In the genomic region with DNA sequence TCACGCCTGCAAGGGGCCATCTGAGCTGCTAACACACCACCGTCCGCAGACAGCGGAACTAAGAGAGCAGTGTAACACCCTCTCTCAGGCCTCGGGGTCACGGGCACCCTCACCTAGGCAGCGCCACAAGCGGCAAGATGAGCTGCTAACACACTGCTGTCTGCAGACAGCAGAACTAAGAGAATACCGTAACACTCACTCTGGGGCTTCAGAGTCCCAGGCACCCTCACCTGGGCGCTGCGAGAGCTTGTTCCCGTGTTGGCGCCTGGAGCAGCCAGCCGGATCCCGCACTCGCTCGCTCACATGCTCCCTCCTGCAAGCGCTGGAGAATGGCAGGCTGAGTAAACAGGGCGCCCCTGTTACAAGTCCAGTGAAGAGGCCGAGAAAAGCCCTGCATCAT, we compare ENCODE assay signal across 33 cellular contexts.
DNase-seq lines count a peak whose midpoint lies in the region; ATAC-seq, FAIRE-seq and TF ChIP-seq lines count a peak whose summit lies in the region.
"Had no signal": no experiment of that assay in that cellular context is flagged by ENCODE, and none has a peak within 500 bp of the region (broad histone marks: within the 10 kb centered on the region; RNA-seq: fewer than 3 reads in every experiment).

No MANE protein-coding gene starts in this region.

- no peaks in the 10 kb centered on the region for H3K9me1 ChIP-seq in keratinocyte (ENCODE audit: control insufficient read depth, extremely low read depth, insufficient read depth, low read length)

- H3K4me3 ChIP-seq in keratinocyte (ENCODE audit: control insufficient read depth in 2 of 3, extremely low read depth in 1 of 3, insufficient read depth in 2 of 3, low read depth in 1 of 3, low read length in 3 of 3), result peak overlapping the region in 2 of 3 experiments; percentile 0 to 48
- no peak overlapping the region for H3K4me3 ChIP-seq in thyroid gland (replicated peaks in 1 of 3)
- H3K4me3 ChIP-seq: BLaER1, GM12878, right lobe of liver, SJCRH30, spleen had no signal

- no peaks in the 10 kb centered on the region for H3K9me3 Mint-ChIP-seq in endothelial cell (ENCODE audit: unreplicated experiment)
- H3K9me3 Mint-ChIP-seq: activated naive CD8-positive, alpha-beta T cell treated with anti-CD3 and anti-CD28 coated beads for 36 hours; stimulated activated naive CD8-positive, alpha-beta T cell treated with anti-CD3 and anti-CD28 coated beads, Interleukin-15, Interleukin-2, amounts not matched to agents 100 ng/mL and 50 ng/mL, for 24 hours had no signal

- H3K27me3 ChIP-seq in keratinocyte (ENCODE audit: control insufficient read depth, extremely low read depth, insufficient read depth, low read length), result no peaks in the 10 kb centered on the region
- H3K27me3 ChIP-seq in thyroid gland, result no peaks in the 10 kb centered on the region
- H3K27me3 ChIP-seq: BLaER1, neutrophil, right lobe of liver, SJCRH30, spleen had no signal

- H3K27me3 Mint-ChIP-seq in endothelial cell (ENCODE audit: unreplicated experiment), result peaks cover 2% of the 10 kb centered on the region
- H3K27me3 Mint-ChIP-seq: activated naive CD8-positive, alpha-beta T cell treated with anti-CD3 and anti-CD28 coated beads for 36 hours; stimulated activated naive CD8-positive, alpha-beta T cell treated with anti-CD3 and anti-CD28 coated beads, Interleukin-15, Interleukin-2, amounts not matched to agents 100 ng/mL and 50 ng/mL, for 24 hours had no signal

- peak; percentile 63 for DNase-seq in NCI-H2227 (lab: John Stamatoyannopoulos, UW; ENCODE audit: unreplicated experiment)
- DNase-seq in endothelial cell (ENCODE audit: low spot score), result no peak
- DNase-seq in keratinocyte (ENCODE audit: low read depth, low spot score), result no peak
- peak; percentile 63 to 71 for DNase-seq in thyroid gland
- DNase-seq in hypothalamus (lab: John Stamatoyannopoulos, UW), result no peak
- DNase-seq: activated CD4-positive, alpha-beta T cell treated with anti-CD3 and anti-CD28 coated beads for 48 hours; activated CD8-positive, alpha-beta memory T cell treated with anti-CD3 and anti-CD28 coated beads for 24 hours; activated effector memory CD4-positive, alpha-beta T cell treated with Interleukin-2 at 50 U/mL for 16 hours; activated naive CD8-positive, alpha-beta T cell treated with anti-CD3 and anti-CD28 coated beads for 36 hours; anterior cingulate cortex; effector CD4-positive, alpha-beta T cell; IMR-90; left cardiac atrium; MV-4-11; NCI-H1436 treated with DMSO at 0.1 percent for 48 hours; NCI-H446 treated with DMSO at 0.1 percent for 48 hours; NCI-H82; right lobe of liver; SJCRH30; spleen; stimulated activated CD4-positive, alpha-beta T cell treated with anti-CD3 and anti-CD28 coated beads, Interleukin-2, amount 100 ng/mL, for 24 hours; T1000 had no signal

- H3K4me1 ChIP-seq in keratinocyte (ENCODE audit: control insufficient read depth, extremely low read depth, insufficient read depth, low read length), result peaks cover 53% of the 10 kb centered on the region
- H3K4me1 ChIP-seq in thyroid gland, result peaks cover 0 to 7% of the 10 kb centered on the region in 2 donors
- H3K4me1 ChIP-seq: right lobe of liver had no signal

- dilution Hi-C loops in keratinocyte (cut with MboI; ENCODE audit: extremely low pct_ligation_motif_present, low sequenced_read_pairs), result no loop called here

- H4K20me1 ChIP-seq in keratinocyte (ENCODE audit: control insufficient read depth, extremely low read depth, insufficient read depth, low read length), result no peaks in the 10 kb centered on the region

- no peak overlapping the region for H2AFZ ChIP-seq in keratinocyte (ENCODE audit: control insufficient read depth, low read length)

- H3K4me3 Mint-ChIP-seq in endothelial cell (ENCODE audit: unreplicated experiment), result peak overlapping the region; percentile 47
- H3K4me3 Mint-ChIP-seq: activated naive CD8-positive, alpha-beta T cell treated with anti-CD3 and anti-CD28 coated beads for 36 hours; stimulated activated naive CD8-positive, alpha-beta T cell treated with anti-CD3 and anti-CD28 coated beads, Interleukin-15, Interleukin-2, amounts not matched to agents 100 ng/mL and 50 ng/mL, for 24 hours had no signal

- TF ChIP-seq POLR2A in thyroid gland (IDR thresholded peaks at IDR 0.05), result no peak

- 74 to 77% methylated on average over 16 to 19 of the region's 20 CpGs for WGBS in thyroid gland, 2 donors

- no peak for FAIRE-seq in keratinocyte (lab: Jason Lieb, UNC)
- FAIRE-seq: bronchial epithelial cell, colon, GM12878, H54, RCC 7860 had no signal

- peaks cover 9% of the 10 kb centered on the region for H3K4me1 Mint-ChIP-seq in endothelial cell (ENCODE audit: unreplicated experiment)

- no peak overlapping the region for H3K27ac Mint-ChIP-seq in endothelial cell (ENCODE audit: unreplicated experiment)
- H3K27ac Mint-ChIP-seq: activated naive CD8-positive, alpha-beta T cell treated with anti-CD3 and anti-CD28 coated beads for 36 hours; stimulated activated naive CD8-positive, alpha-beta T cell treated with anti-CD3 and anti-CD28 coated beads, Interleukin-15, Interleukin-2, amounts not matched to agents 100 ng/mL and 50 ng/mL, for 24 hours had no signal

- H3K36me3 ChIP-seq in keratinocyte (ENCODE audit: control insufficient read depth in 2 of 2, extremely low read depth in 1 of 2, insufficient read depth in 2 of 2, low read length in 2 of 2) (no peaks in the 10 kb centered on the region), thyroid gland (no peaks in the 10 kb centered on the region)
- H3K36me3 ChIP-seq: neutrophil, right lobe of liver, SJCRH30 had no signal

- peak overlapping the region; percentile 88 for H3K4me2 ChIP-seq in keratinocyte (ENCODE audit: control insufficient read depth, extremely low read depth, insufficient read depth, low read depth, low read length)
- H3K4me2 ChIP-seq: BLaER1 had no signal

- peaks cover 50% of the 10 kb centered on the region for H3K79me2 ChIP-seq in keratinocyte (ENCODE audit: control insufficient read depth, insufficient read depth, low read length)

- TF ChIP-seq CTCF in endothelial cell (IDR thresholded peaks at IDR 0.05; ENCODE audit: unreplicated experiment), result no peak
- TF ChIP-seq CTCF in keratinocyte (optimal IDR thresholded peaks at IDR 0.05 in 1 of 3, IDR thresholded peaks at IDR 0.05 in 1 of 3, conservative IDR thresholded peaks at IDR 0.05 in 1 of 3; ENCODE audit: extremely low read depth in 1 of 3, insufficient read depth in 2 of 3, low read length in 3 of 3), result peak in 1 of 3 experiments; percentile 9
- TF ChIP-seq CTCF in thyroid gland (IDR thresholded peaks at IDR 0.05), result no peak

- peaks cover 3% of the 10 kb centered on the region for H3K36me3 Mint-ChIP-seq in endothelial cell (ENCODE audit: low read depth, unreplicated experiment)

- peak overlapping the region; percentile 65 for H3K9ac ChIP-seq in keratinocyte (ENCODE audit: control insufficient read depth, extremely low read depth, insufficient read depth, low read length)
- H3K9ac ChIP-seq: BLaER1 had no signal

- ATAC-seq in HG02798 (IDR thresholded peaks at IDR 0.05; ENCODE audit: poor library complexity, unreplicated experiment) (no peak), HG03108 (IDR thresholded peaks at IDR 0.05; ENCODE audit: unreplicated experiment) (no peak)
- ATAC-seq: GM12878, right lobe of liver had no signal

- intact Hi-C loops in thyroid gland (cut with DNase I), result no loop called here

- peak overlapping the region; percentile 96 for H3K27ac ChIP-seq in keratinocyte (ENCODE audit: control insufficient read depth, insufficient read depth, low read length)
- H3K27ac ChIP-seq in thyroid gland, result no peak overlapping the region
- H3K27ac ChIP-seq: BLaER1, neutrophil, right lobe of liver, SJCRH30, spleen, VCaP had no signal

- no peaks in the 10 kb centered on the region for H3K9me3 ChIP-seq in keratinocyte (ENCODE audit: control insufficient read depth, low read depth, low read length)
- no peaks in the 10 kb centered on the region for H3K9me3 ChIP-seq in thyroid gland
- H3K9me3 ChIP-seq: neutrophil, right lobe of liver, SJCRH30 had no signal

Comparison
In these comparisons a context has a peak if more than half of its experiments do, and no peak if none do; other contexts are left out.
1. DNase-seq: peak in NCI-H2227 (single experiment) and thyroid gland (2 of 2); none in endothelial cell (single experiment), keratinocyte (single experiment) and hypothalamus (0 of 51).
2. H3K4me3 ChIP-seq: peak in keratinocyte (2 of 3); none in thyroid gland (0 of 3).